In genomic region chr9:94920439-94920951, GRCh38 we compare ENCODE assay signal across 10 cellular contexts.
DNase-seq lines count a peak whose midpoint lies in the region; ATAC-seq and TF ChIP-seq lines count a peak whose summit lies in the region.
"Had no signal": no experiment of that assay in that cellular context is flagged by ENCODE, and none has a peak within 500 bp of the region (broad histone marks: within the 10 kb centered on the region; RNA-seq: fewer than 3 reads in every experiment).

No MANE protein-coding gene starts in this region.

- H3K9me3 Mint-ChIP-seq in immature natural killer cell: peaks cover 0 to under 1% (median 0%) of the 10 kb centered on the region in 6 donors

- peaks cover 0 to 4% of the 10 kb centered on the region in 2 donors for H3K4me1 Mint-ChIP-seq in immature natural killer cell

- no peaks in the 10 kb centered on the region for H3K9me3 ChIP-seq in ascending aorta
- no peaks in the 10 kb centered on the region for H3K9me3 ChIP-seq in right cardiac atrium (ENCODE audit: control insufficient read depth, low read length)
- H3K9me3 ChIP-seq in skeletal muscle satellite cell (replicated peaks; ENCODE audit: low read length): no peaks in the 10 kb centered on the region

- no peak overlapping the region for H3K4me3 Mint-ChIP-seq in immature natural killer cell

- H3K4me3 ChIP-seq in ascending aorta (peak overlapping the region; percentile 32 to 45), right cardiac atrium (ENCODE audit: low read length) (no peak overlapping the region), skeletal muscle satellite cell (ENCODE audit: low read length) (peak overlapping the region; percentile 50)

- peak; percentile 77 to 81 for ATAC-seq in right cardiac atrium

- H3K4me1 ChIP-seq in ascending aorta (peaks cover 9 to 51% of the 10 kb centered on the region in 2 donors), right cardiac atrium (ENCODE audit: control insufficient read depth, insufficient read depth, low read length) (peaks cover 18% of the 10 kb centered on the region), skeletal muscle satellite cell (ENCODE audit: control insufficient read depth, insufficient read depth, low read length) (peaks cover 63% of the 10 kb centered on the region)

- H3K27ac Mint-ChIP-seq in immature natural killer cell: no peak overlapping the region

- H3K27ac ChIP-seq in ascending aorta (peak overlapping the region; percentile 91 to 97), right cardiac atrium (ENCODE audit: low read length) (peak overlapping the region; percentile 79)

- DNase-seq in ELF-1 (ENCODE audit: low read depth, low spot score): peak; percentile 63
- peak in 1 of 2 donors; percentile 84 for DNase-seq in ascending aorta (ENCODE audit: low spot score in 2 of 2)
- peak; percentile 71 to 88 (median 84) for DNase-seq in right cardiac atrium
- DNase-seq in immature natural killer cell: no peak
- DNase-seq in middle frontal gyrus (ENCODE audit: extremely low spot score, low spot score): no peak
- DNase-seq in stimulated activated CD4-positive, alpha-beta T cell treated with anti-CD3 and anti-CD28 coated beads, Interleukin-1b, Interleukin-23, amount 100 ng/mL, for 48 hours: no peak
- DNase-seq in NCI-H1048 (lab: John Stamatoyannopoulos, UW): no peak
- DNase-seq: activated CD4-positive, alpha-beta T cell treated with anti-CD3 and anti-CD28 coated beads, Interleukin-2, amount 50 U/mL, for 4 hours; NCI-H2029 had no signal

- no peaks in the 10 kb centered on the region for H3K27me3 ChIP-seq in ascending aorta
- no peaks in the 10 kb centered on the region for H3K27me3 ChIP-seq in right cardiac atrium (ENCODE audit: control insufficient read depth, insufficient read depth)
- no peaks in the 10 kb centered on the region for H3K27me3 ChIP-seq in skeletal muscle satellite cell (ENCODE audit: control insufficient read depth, insufficient read depth, low read length)

- H3K4me2 ChIP-seq in skeletal muscle satellite cell (ENCODE audit: low read length): peak overlapping the region; percentile 77

- peak overlapping the region; percentile 92 for H3K9ac ChIP-seq in skeletal muscle satellite cell (ENCODE audit: low read depth, low read length)

- H3K27me3 Mint-ChIP-seq in immature natural killer cell (ENCODE audit: low read depth in 3 of 3): peaks cover 0 to under 1% (median 0%) of the 10 kb centered on the region in 3 donors

- TF ChIP-seq CTCF in ascending aorta (IDR thresholded peaks at IDR 0.05): no peak

- H3K36me3 ChIP-seq in ascending aorta: no peaks in the 10 kb centered on the region
- peaks cover 4% of the 10 kb centered on the region for H3K36me3 ChIP-seq in skeletal muscle satellite cell (ENCODE audit: insufficient read depth, low read length)

- H3K36me3 Mint-ChIP-seq in immature natural killer cell: peaks cover 4 to 7% (median 7%) of the 10 kb centered on the region in 3 donors

- intact Hi-C loops in ascending aorta (cut with DNase I) (loop anchor here (2.0 kb wide), 1 partner anchor 86 kb away; no protein-coding TSS in a partner anchor), right cardiac atrium (cut with DNase I) (no loop called here)

- 50% methylated on average over 11 of the region's 11 CpGs for WGBS in right cardiac atrium

Comparison
In these comparisons a context has a peak if more than half of its experiments do, and no peak if none do; other contexts are left out.
1. DNase-seq: peak in ELF-1 (single experiment) and right cardiac atrium (3 of 3); none in immature natural killer cell (0 of 3), middle frontal gyrus (single experiment), stimulated activated CD4-positive, alpha-beta T cell treated with anti-CD3 and anti-CD28 coated beads, Interleukin-1b, Interleukin-23, amount 100 ng/mL, for 48 hours (single experiment) and NCI-H1048 (single experiment).